In genomic region chr9:71446081-71446480, GRCh38 we compare ENCODE assay signal across 10 cellular contexts.
DNase-seq lines count a peak whose midpoint lies in the region; ATAC-seq and TF ChIP-seq lines count a peak whose summit lies in the region.
"Had no signal": no experiment of that assay in that cellular context is flagged by ENCODE, and none has a peak within 500 bp of the region (broad histone marks: within the 10 kb centered on the region; RNA-seq: fewer than 3 reads in every experiment).

No MANE protein-coding gene starts in this region.

- peaks cover 2% of the 10 kb centered on the region for H3K9me3 Mint-ChIP-seq in neural crest cell
- no peaks in the 10 kb centered on the region for H3K9me3 Mint-ChIP-seq in activated T-helper 1 cell treated with anti-CD3 and anti-CD28 coated beads, Interleukin-12 subunit alpha, Interleukin-12 subunit beta, Interleukin-2, Interleukin-4 antibody, amounts not matched to agents 30 ng/mL and 10 ng/mL and 1 ng/mL, durations not matched to agents 14 hours and 24 hours and 36 hours

- H3K27me3 ChIP-seq in endocrine pancreas (ENCODE audit: control insufficient read depth, insufficient read depth, low read length), result no peaks in the 10 kb centered on the region

- H3K36me3 ChIP-seq in ES-I3 (ENCODE audit: insufficient read depth, low read length) (no peaks in the 10 kb centered on the region), endocrine pancreas (ENCODE audit: control insufficient read depth, insufficient read depth, low read length) (no peaks in the 10 kb centered on the region)

- no peaks in the 10 kb centered on the region for H3K36me3 Mint-ChIP-seq in neural crest cell (ENCODE audit: low read depth)
- no peaks in the 10 kb centered on the region for H3K36me3 Mint-ChIP-seq in activated T-helper 1 cell treated with anti-CD3 and anti-CD28 coated beads, Interleukin-12 subunit alpha, Interleukin-12 subunit beta, Interleukin-2, Interleukin-4 antibody, amounts not matched to agents 30 ng/mL and 10 ng/mL and 1 ng/mL, durations not matched to agents 14 hours and 24 hours and 36 hours (ENCODE audit: low read depth)

- H3K4me3 ChIP-seq in endocrine pancreas (ENCODE audit: control insufficient read depth, insufficient read depth, low read length), result peak overlapping the region; percentile 91

- H3K9me3 ChIP-seq in ES-I3 (ENCODE audit: control insufficient read depth, insufficient read depth, low read length) (no peaks in the 10 kb centered on the region), endocrine pancreas (ENCODE audit: control insufficient read depth, low read length) (no peaks in the 10 kb centered on the region)

- intact Hi-C loops in activated T-helper 1 cell treated with anti-CD3 and anti-CD28 coated beads, Interleukin-12 subunit alpha, Interleukin-12 subunit beta, Interleukin-2, Interleukin-4 antibody, amounts not matched to agents 30 ng/mL and 10 ng/mL and 1 ng/mL, durations not matched to agents 14 hours and 24 hours and 36 hours (cut with micrococcal nuclease), result loop anchor here (10.0 kb wide), 1 partner anchor 319 kb away; the partner anchor contains the start of gene CEMIP2

- peaks cover 15% of the 10 kb centered on the region for H3K4me1 Mint-ChIP-seq in neural crest cell
- no peaks in the 10 kb centered on the region for H3K4me1 Mint-ChIP-seq in activated T-helper 1 cell treated with anti-CD3 and anti-CD28 coated beads, Interleukin-12 subunit alpha, Interleukin-12 subunit beta, Interleukin-2, Interleukin-4 antibody, amounts not matched to agents 30 ng/mL and 10 ng/mL and 1 ng/mL, durations not matched to agents 14 hours and 24 hours and 36 hours (ENCODE audit: low read depth)

- peaks cover 72% of the 10 kb centered on the region for H3K27me3 Mint-ChIP-seq in neural crest cell (ENCODE audit: low read depth)
- H3K27me3 Mint-ChIP-seq in activated T-helper 1 cell treated with anti-CD3 and anti-CD28 coated beads, Interleukin-12 subunit alpha, Interleukin-12 subunit beta, Interleukin-2, Interleukin-4 antibody, amounts not matched to agents 30 ng/mL and 10 ng/mL and 1 ng/mL, durations not matched to agents 14 hours and 24 hours and 36 hours (ENCODE audit: insufficient read depth), result peaks cover 32% of the 10 kb centered on the region

- DNase-seq in NCI-H128 (lab: John Stamatoyannopoulos, UW; ENCODE audit: unreplicated experiment), result peak; percentile 48
- DNase-seq in neural crest cell (ENCODE audit: low read depth, low spot score), result no peak
- DNase-seq in activated CD4-positive, alpha-beta T cell treated with anti-CD3 and anti-CD28 coated beads, Interleukin-2, amount 50 U/mL, for 48 hours, result no peak
- DNase-seq in activated T-helper 1 cell treated with anti-CD3 and anti-CD28 coated beads, Interleukin-12 subunit alpha, Interleukin-12 subunit beta, Interleukin-2, Interleukin-4 antibody, amounts not matched to agents 30 ng/mL and 10 ng/mL and 1 ng/mL, durations not matched to agents 14 hours and 24 hours and 36 hours (ENCODE audit: low spot score), result no peak
- DNase-seq in A172 (ENCODE audit: low spot score), result no peak

- ATAC-seq in HG03354 (IDR thresholded peaks at IDR 0.05; ENCODE audit: poor library complexity, severe bottlenecking, unreplicated experiment), result no peak

- H3K9ac ChIP-seq in ES-I3 (ENCODE audit: low read depth, low read length), result peak overlapping the region; percentile 74; the same call in 1 of the 2 replicates
- peak overlapping the region; percentile 51 for H3K9ac ChIP-seq in endocrine pancreas (ENCODE audit: control insufficient read depth, insufficient read depth, low read length)

- no peak overlapping the region for H3K27ac Mint-ChIP-seq in neural crest cell (ENCODE audit: unreplicated experiment)
- no peak overlapping the region for H3K27ac Mint-ChIP-seq in activated T-helper 1 cell treated with anti-CD3 and anti-CD28 coated beads, Interleukin-12 subunit alpha, Interleukin-12 subunit beta, Interleukin-2, Interleukin-4 antibody, amounts not matched to agents 30 ng/mL and 10 ng/mL and 1 ng/mL, durations not matched to agents 14 hours and 24 hours and 36 hours
- H3K27ac Mint-ChIP-seq: activated naive CD4-positive, alpha-beta T cell treated with anti-CD3 and anti-CD28 coated beads, Interleukin-2, amount 50 U/mL, for 72 hours; stimulated activated naive CD8-positive, alpha-beta T cell treated with anti-CD3 and anti-CD28 coated beads, Interleukin-15, amount 100 ng/mL, for 72 hours had no signal

- no peak for TF ChIP-seq CTCF in neural crest cell (conservative IDR thresholded peaks at IDR 0.05)

- H3K4me1 ChIP-seq in ES-I3 (ENCODE audit: insufficient read depth, low read length), result no peaks in the 10 kb centered on the region
- H3K4me1 ChIP-seq in endocrine pancreas (ENCODE audit: control insufficient read depth, insufficient read depth, low read length), result no peaks in the 10 kb centered on the region

- peak overlapping the region; percentile 81 for H3K4me3 Mint-ChIP-seq in neural crest cell
- H3K4me3 Mint-ChIP-seq in activated T-helper 1 cell treated with anti-CD3 and anti-CD28 coated beads, Interleukin-12 subunit alpha, Interleukin-12 subunit beta, Interleukin-2, Interleukin-4 antibody, amounts not matched to agents 30 ng/mL and 10 ng/mL and 1 ng/mL, durations not matched to agents 14 hours and 24 hours and 36 hours, result no peak overlapping the region
